Comparison of ENCODE assay signal across 28 cellular contexts in genomic region chr7:18467011-18467410, GRCh38.
"Had no signal": no experiment of that assay in that cellular context is flagged by ENCODE, and none has a peak within 500 bp of the region (broad histone marks: within the 10 kb centered on the region; RNA-seq: fewer than 3 reads in every experiment).

No MANE protein-coding gene starts in this region.

- H3K4me3 Mint-ChIP-seq: activated B cell treated with CpG ODN at 0.5 μM for 24 hours; activated CD8-positive, alpha-beta memory T cell treated with anti-CD3 and anti-CD28 coated beads, Interleukin-2, amount 10 ng/mL, durations not matched to agents 7 days and 5 days; activated CD8-positive, alpha-beta T cell treated with anti-CD3 and anti-CD28 coated beads, Interleukin-2, amount 10 ng/mL, durations not matched to agents 7 days and 5 days; activated naive CD8-positive, alpha-beta T cell; activated T-cell treated with anti-CD3 and anti-CD28 coated beads, Interleukin-2, amount 50 U/mL, for 72 hours; immature natural killer cell; natural killer cell treated with Interleukin-12 subunit alpha and Interleukin-12 subunit beta and Interleukin-15 and Interleukin-18, amount 100 ng/mL, for 72 hours; T-helper 2 cell treated with Interferon-gamma antibody and Interleukin-4, amounts not matched to agents 5 μg/mL and 100 μg/mL, for 36 hours had no signal

- H3K27me3 Mint-ChIP-seq: activated B cell treated with CpG ODN at 0.5 μM for 24 hours; activated CD8-positive, alpha-beta memory T cell treated with anti-CD3 and anti-CD28 coated beads, Interleukin-2, amount 10 ng/mL, durations not matched to agents 7 days and 5 days; activated naive CD8-positive, alpha-beta T cell; natural killer cell treated with Interleukin-12 subunit alpha and Interleukin-12 subunit beta and Interleukin-15 and Interleukin-18, amount 100 ng/mL, for 72 hours; progenitor cell of endocrine pancreas had no signal

- H3K36me3 Mint-ChIP-seq: activated CD8-positive, alpha-beta memory T cell treated with anti-CD3 and anti-CD28 coated beads, Interleukin-2, amount 10 ng/mL, durations not matched to agents 7 days and 5 days; activated naive CD8-positive, alpha-beta T cell; immature natural killer cell; natural killer cell treated with Interleukin-12 subunit alpha and Interleukin-12 subunit beta and Interleukin-15 and Interleukin-18, amount 100 ng/mL, for 72 hours had no signal

- DNase-seq: activated B cell treated with CpG ODN at 0.5 μM for 24 hours; activated CD8-positive, alpha-beta memory T cell treated with anti-CD3 and anti-CD28 coated beads, Interleukin-2, amount 10 ng/mL, durations not matched to agents 7 days and 5 days; activated CD8-positive, alpha-beta T cell treated with anti-CD3 and anti-CD28 coated beads, Interleukin-2, amount 10 ng/mL, durations not matched to agents 7 days and 5 days; activated naive CD4-positive, alpha-beta T cell; activated T-cell treated with anti-CD3 and anti-CD28 coated beads, Interleukin-2, amount 50 U/mL, for 72 hours; caudate nucleus; heart left ventricle; hypothalamus; immature natural killer cell; kidney; lower lobe of right lung; mesenchymal stem cell; ovary; retina; small intestine; stimulated activated CD4-positive, alpha-beta T cell treated with anti-CD3 and anti-CD28 coated beads, Interleukin-1b, Interleukin-23, amount 100 ng/mL, for 48 hours; stimulated activated naive CD4-positive, alpha-beta T cell treated with Interleukin-2 at 50 U/mL for 16 hours; T-helper 1 cell had no signal

- H3K27ac ChIP-seq: ascending aorta, heart left ventricle, lower lobe of right lung, neutrophil, ovary, tibial nerve had no signal

- H3K9me3 ChIP-seq: lower lobe of right lung, neutrophil, ovary had no signal

- H3K4me3 ChIP-seq: ascending aorta, heart left ventricle, lower lobe of right lung, ovary, tibial nerve had no signal

- H3K9me3 Mint-ChIP-seq: activated B cell treated with CpG ODN at 0.5 μM for 24 hours; activated T-cell treated with anti-CD3 and anti-CD28 coated beads, Interleukin-2, amount 50 U/mL, for 72 hours; immature natural killer cell; natural killer cell treated with Interleukin-12 subunit alpha and Interleukin-12 subunit beta and Interleukin-15 and Interleukin-18, amount 100 ng/mL, for 72 hours; T-helper 2 cell treated with Interferon-gamma antibody and Interleukin-4, amounts not matched to agents 5 μg/mL and 100 μg/mL, for 36 hours had no signal

- ATAC-seq: activated CD8-positive, alpha-beta memory T cell treated with anti-CD3 and anti-CD28 coated beads, Interleukin-2, amount 10 ng/mL, durations not matched to agents 7 days and 5 days; activated CD8-positive, alpha-beta T cell treated with anti-CD3 and anti-CD28 coated beads, Interleukin-2, amount 10 ng/mL, durations not matched to agents 7 days and 5 days; activated T-cell treated with anti-CD3 and anti-CD28 coated beads, Interleukin-2, amount 50 U/mL, for 72 hours; heart left ventricle; left lobe of liver; lower lobe of right lung; natural killer cell treated with Interleukin-12 subunit alpha and Interleukin-12 subunit beta and Interleukin-15 and Interleukin-18, amount 100 ng/mL, for 72 hours; sciatic nerve had no signal

- H3K36me3 ChIP-seq: ascending aorta, heart left ventricle, lower lobe of right lung, neutrophil, ovary, tibial nerve had no signal

- FAIRE-seq: endothelial cell of umbilical vein, kidney, small intestine had no signal

- H3K27ac Mint-ChIP-seq: activated B cell treated with CpG ODN at 0.5 μM for 24 hours; activated CD8-positive, alpha-beta memory T cell treated with anti-CD3 and anti-CD28 coated beads, Interleukin-2, amount 10 ng/mL, durations not matched to agents 7 days and 5 days; activated CD8-positive, alpha-beta T cell treated with anti-CD3 and anti-CD28 coated beads, Interleukin-2, amount 10 ng/mL, durations not matched to agents 7 days and 5 days; activated naive CD8-positive, alpha-beta T cell; activated T-cell treated with anti-CD3 and anti-CD28 coated beads, Interleukin-2, amount 50 U/mL, for 72 hours; immature natural killer cell; progenitor cell of endocrine pancreas; T-helper 2 cell treated with Interferon-gamma antibody and Interleukin-4, amounts not matched to agents 5 μg/mL and 100 μg/mL, for 36 hours had no signal

- H3K27me3 ChIP-seq: ascending aorta, heart left ventricle, neutrophil, ovary, tibial nerve had no signal

- H3K4me1 ChIP-seq: lower lobe of right lung had no signal
